ENCODE assay signal across 1 cellular context in the genomic region with DNA sequence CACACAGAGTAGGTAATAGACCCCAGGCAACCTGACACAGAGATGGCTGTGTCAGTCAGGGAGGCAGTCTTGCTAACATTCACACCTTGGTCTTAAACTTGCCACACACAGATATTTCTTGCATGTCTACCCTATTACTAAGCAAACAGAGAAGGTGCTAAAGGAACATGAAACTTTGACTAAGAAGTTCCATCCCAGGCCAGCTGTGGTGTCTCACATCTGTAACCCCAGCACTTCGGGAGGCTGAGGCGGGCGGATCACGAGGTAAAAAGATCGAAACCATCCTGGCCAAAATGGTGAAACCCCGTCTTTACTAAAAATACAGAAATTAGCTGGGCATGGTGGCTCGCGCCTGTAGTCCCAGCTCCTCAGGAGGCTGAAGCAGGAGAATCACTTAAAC.
TF ChIP-seq lines count a peak whose summit lies in the region.

No MANE protein-coding gene starts in this region.

TF ChIP-seq in SK-N-SH, 30 proteins besides CTCF, POLR2A, EP300 and RAD21 (continued from another document):
- TF ChIP-seq, protein P1, sequence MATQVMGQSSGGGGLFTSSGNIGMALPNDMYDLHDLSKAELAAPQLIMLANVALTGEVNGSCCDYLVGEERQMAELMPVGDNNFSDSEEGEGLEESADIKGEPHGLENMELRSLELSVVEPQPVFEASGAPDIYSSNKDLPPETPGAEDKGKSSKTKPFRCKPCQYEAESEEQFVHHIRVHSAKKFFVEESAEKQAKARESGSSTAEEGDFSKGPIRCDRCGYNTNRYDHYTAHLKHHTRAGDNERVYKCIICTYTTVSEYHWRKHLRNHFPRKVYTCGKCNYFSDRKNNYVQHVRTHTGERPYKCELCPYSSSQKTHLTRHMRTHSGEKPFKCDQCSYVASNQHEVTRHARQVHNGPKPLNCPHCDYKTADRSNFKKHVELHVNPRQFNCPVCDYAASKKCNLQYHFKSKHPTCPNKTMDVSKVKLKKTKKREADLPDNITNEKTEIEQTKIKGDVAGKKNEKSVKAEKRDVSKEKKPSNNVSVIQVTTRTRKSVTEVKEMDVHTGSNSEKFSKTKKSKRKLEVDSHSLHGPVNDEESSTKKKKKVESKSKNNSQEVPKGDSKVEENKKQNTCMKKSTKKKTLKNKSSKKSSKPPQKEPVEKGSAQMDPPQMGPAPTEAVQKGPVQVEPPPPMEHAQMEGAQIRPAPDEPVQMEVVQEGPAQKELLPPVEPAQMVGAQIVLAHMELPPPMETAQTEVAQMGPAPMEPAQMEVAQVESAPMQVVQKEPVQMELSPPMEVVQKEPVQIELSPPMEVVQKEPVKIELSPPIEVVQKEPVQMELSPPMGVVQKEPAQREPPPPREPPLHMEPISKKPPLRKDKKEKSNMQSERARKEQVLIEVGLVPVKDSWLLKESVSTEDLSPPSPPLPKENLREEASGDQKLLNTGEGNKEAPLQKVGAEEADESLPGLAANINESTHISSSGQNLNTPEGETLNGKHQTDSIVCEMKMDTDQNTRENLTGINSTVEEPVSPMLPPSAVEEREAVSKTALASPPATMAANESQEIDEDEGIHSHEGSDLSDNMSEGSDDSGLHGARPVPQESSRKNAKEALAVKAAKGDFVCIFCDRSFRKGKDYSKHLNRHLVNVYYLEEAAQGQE (IDR thresholded peaks at IDR 0.05; ENCODE audit: low read depth, low read length), result no peak
